ENCODE assay signal across 18 cellular contexts in genomic region chr5:40626834-40627233, GRCh38.
"Had no signal": no experiment of that assay in that cellular context is flagged by ENCODE, and none has a peak within 500 bp of the region (broad histone marks: within the 10 kb centered on the region; RNA-seq: fewer than 3 reads in every experiment).

No MANE protein-coding gene starts in this region.

- H3K36me3 ChIP-seq: SJCRH30 had no signal

- DNase-seq: KBM-7, MV-4-11, NCI-H1048, NCI-H1105, NCI-H1417, NCI-H1436 treated with DMSO at 0.1 percent for 48 hours, NCI-H1694, NCI-H187 treated with DMSO at 0.1 percent for 48 hours, NCI-H2029 treated with DMSO at 0.1 percent for 48 hours, NCI-H2171 treated with DMSO at 0.1 percent for 48 hours, NCI-H524, NCI-H69, NCI-H774, SHP77 treated with DMSO at 0.1 percent for 48 hours, SJCRH30 had no signal

- ATAC-seq: Panc1, Right ventricle myocardium inferior, SK-N-SH treated with all-trans-retinoic acid at 6 μM for 48 hours had no signal

- H3K27ac ChIP-seq: SJCRH30 had no signal

- H3K4me3 ChIP-seq: SJCRH30 had no signal

- H3K9me3 ChIP-seq: SJCRH30 had no signal

- H3K27me3 ChIP-seq: SJCRH30 had no signal
